ENCODE assay signal across 8 cellular contexts in the genomic region with DNA sequence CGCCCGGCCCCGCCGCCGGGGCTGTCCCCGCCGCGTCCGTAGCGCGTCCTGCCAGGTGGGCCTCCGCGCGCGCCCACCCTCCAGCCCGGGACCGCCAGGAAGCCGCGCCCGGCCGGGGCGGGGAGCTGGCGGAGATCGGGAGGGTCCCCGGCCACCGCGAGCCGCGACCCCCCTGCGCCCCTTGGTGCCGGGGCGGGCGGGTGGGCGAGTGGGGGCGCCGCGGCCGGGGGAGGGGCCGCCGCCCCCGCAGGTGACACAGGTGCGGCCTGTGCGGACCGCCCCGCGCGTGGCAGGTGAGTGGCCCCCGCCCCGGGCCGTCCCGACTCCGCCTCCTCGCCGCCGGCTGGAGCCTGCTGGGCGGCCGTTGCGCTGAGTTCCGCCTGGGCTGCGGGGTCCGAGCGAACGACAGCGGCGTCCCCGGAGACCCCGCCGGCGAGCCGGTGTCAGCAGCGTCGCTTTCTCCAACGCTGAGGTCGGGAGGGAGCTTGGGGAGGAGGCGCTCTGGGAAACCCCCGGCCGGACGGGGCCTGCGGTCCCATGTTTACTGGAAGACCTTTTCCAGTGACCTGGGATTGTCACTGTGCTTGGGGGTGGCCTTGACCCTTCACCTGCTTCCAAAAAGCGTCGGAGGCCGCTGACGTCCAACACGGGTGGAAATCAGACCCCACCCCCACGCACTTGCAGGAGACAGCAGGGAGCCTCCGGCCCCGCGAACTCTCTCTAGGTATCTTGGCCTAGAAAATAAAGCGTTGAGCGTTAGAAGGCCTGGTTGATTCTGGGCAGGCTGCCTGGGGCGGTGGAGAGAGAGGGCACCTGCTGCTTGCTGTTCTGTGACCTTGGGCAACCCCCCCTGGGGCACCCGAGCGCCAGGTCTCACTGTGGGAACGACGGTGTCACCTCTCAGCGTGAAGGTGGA. TPM values are rescaled to one million over a fixed set of nuclear protein-coding genes. Genes with fewer than 3 reads are reported as not detected.
DNase-seq lines count a peak whose midpoint lies in the region; ATAC-seq and TF ChIP-seq lines count a peak whose summit lies in the region.

No MANE protein-coding gene starts in this region.

- CTCF ChIA-PET in AG04449 (lab: Yijun Ruan, JAX), result interaction anchor here (0.8 to 5.0 kb wide), 8 partner anchors 14 to 143 kb away, joined by 3 to 30 read pairs (median 19); no protein-coding TSS in a partner anchor

- DNase-seq in AG04449 (ENCODE audit: low read depth, low spot score) (no peak), right lobe of liver (peak; percentile 68 to 78 (median 74)), SW 1271 (lab: John Stamatoyannopoulos, UW) (no peak)
- DNase-seq in stimulated activated CD8-positive, alpha-beta memory T cell treated with anti-CD3 and anti-CD28 coated beads, Interleukin-2, amount 100 ng/mL, for 48 hours (ENCODE audit: low read depth in 2 of 2), result peak; percentile 13 to 24

- intact Hi-C loops in right lobe of liver (cut with DNase I), result no loop called here

- no peaks in the 10 kb centered on the region for H3K9me3 ChIP-seq in right lobe of liver

- no peak for TF ChIP-seq POLR2A in right lobe of liver (IDR thresholded peaks at IDR 0.05)

- H3K4me3 ChIP-seq in AG04449 (ENCODE audit: low read depth, low read length) (peak overlapping the region; percentile 68), right lobe of liver (peak overlapping the region; percentile 72 to 81 (median 77))

- H3K4me1 ChIP-seq in right lobe of liver, result peaks cover 0 to 6% (median 3%) of the 10 kb centered on the region in 4 donors

- H3K27me3 ChIP-seq in right lobe of liver, result no peaks in the 10 kb centered on the region

- H3K36me3 ChIP-seq in right lobe of liver, result peaks cover 0 to 16% (median 3%) of the 10 kb centered on the region in 4 donors

- ATAC-seq in GM19023 (IDR thresholded peaks at IDR 0.05; ENCODE audit: unreplicated experiment) (peak; percentile 74), HG03135 (IDR thresholded peaks at IDR 0.05; ENCODE audit: unreplicated experiment) (peak; percentile 68), right lobe of liver (peak; percentile 78 to 87 (median 80))

- WGBS in right lobe of liver (ENCODE audit: insufficient coverage, low coverage, low lambda C conversion rate, missing lambda C conversion rate), result 13% methylated on average over 5 of the region's 96 CpGs

- POLR2A ChIA-PET in AG04449 (lab: Yijun Ruan, JAX), result interaction anchor here (1.2 kb wide), 1 partner anchor 32 kb away, joined by 3 read pairs; no protein-coding TSS in a partner anchor

- TF ChIP-seq CTCF in AG04449 (IDR thresholded peaks at IDR 0.05; ENCODE audit: insufficient read depth, low read length, missing control alignments), result no peak
- TF ChIP-seq CTCF in VCaP (conservative IDR thresholded peaks at IDR 0.05), result no peak
- no peak for TF ChIP-seq CTCF in right lobe of liver (IDR thresholded peaks at IDR 0.05)

- peak overlapping the region; percentile 62; the same call in 1 of the 2 replicates for H3K27ac ChIP-seq in VCaP
- peak overlapping the region; percentile 29 for H3K27ac ChIP-seq in cingulate gyrus (ENCODE audit: low read depth, low read length)
- H3K27ac ChIP-seq in right lobe of liver, result peak overlapping the region; percentile 70 to 85 (median 79)

RNA-seq across cellular contexts. Expression of gene KLHL36, which starts 0.5 kb away (rescaled TPM):
- total RNA-seq in right lobe of liver, result 10 to 100 TPM; 20.1 to 31.3 (median 21.9) TPM

RNA-seq across cellular contexts. Expression of gene COTL1, which starts 31.0 kb away (rescaled TPM):
- 10 to 100 TPM; 12.4 to 51.0 (median 18.6) TPM for total RNA-seq in right lobe of liver

RNA-seq across cellular contexts. Expression of gene USP10, which starts 50.9 kb away (rescaled TPM):
- total RNA-seq in right lobe of liver, result 10 to 100 TPM; 41.5 to 53.2 (median 44.6) TPM

Comparison
In these comparisons a context has a peak if more than half of its experiments do, and no peak if none do; other contexts are left out.
1. DNase-seq: peak in right lobe of liver (3 of 3) and stimulated activated CD8-positive, alpha-beta memory T cell treated with anti-CD3 and anti-CD28 coated beads, Interleukin-2, amount 100 ng/mL, for 48 hours (2 of 2); none in AG04449 (single experiment) and SW 1271 (0 of 2).
2. H3K27ac ChIP-seq: peak in every context shown above with its lines; median percentile 79 in right lobe of liver; 62 in VCaP; 29 in cingulate gyrus.
3. Peak in every context shown above with its lines, with median percentiles within 50 percentile points of each other: ATAC-seq.